10 cellular contexts compared by ENCODE assay signal in genomic region chr14:103539056-103539825, GRCh38. TPM values are rescaled to one million over a fixed set of nuclear protein-coding genes. Genes with fewer than 3 reads are reported as not detected.
DNase-seq lines count a peak whose midpoint lies in the region; ATAC-seq and TF ChIP-seq lines count a peak whose summit lies in the region.
"Had no signal": no experiment of that assay in that cellular context is flagged by ENCODE, and none has a peak within 500 bp of the region (broad histone marks: within the 10 kb centered on the region; RNA-seq: fewer than 3 reads in every experiment).

No MANE protein-coding gene starts in this region.

- H3K9me3 ChIP-seq in neural progenitor cell (ENCODE audit: low read depth) (no peaks in the 10 kb centered on the region), vagina (no peaks in the 10 kb centered on the region)
- H3K9me3 ChIP-seq: HAP-1 had no signal

- peak in 1 of 56 donors; percentile 11 for TF ChIP-seq CTCF in dorsolateral prefrontal cortex (IDR thresholded peaks at IDR 0.05 in 54 of 56, conservative IDR thresholded peaks at IDR 0.05 in 2 of 56; ENCODE audit: low read depth in 1 of 56, partially characterized antibody in 56 of 56)
- no peak for TF ChIP-seq CTCF in neural progenitor cell (IDR thresholded peaks at IDR 0.05)
- TF ChIP-seq CTCF in vagina (IDR thresholded peaks at IDR 0.05), result no peak

- H3K4me3 ChIP-seq in dorsolateral prefrontal cortex (peak overlapping the region in 1 of 59 donors; percentile 16), neural progenitor cell (no peak overlapping the region), vagina (no peak overlapping the region)
- H3K4me3 ChIP-seq: HAP-1 had no signal

- H3K27ac ChIP-seq in dorsolateral prefrontal cortex (peak overlapping the region; percentile 4 to 99 (median 88)), neural progenitor cell (no peak overlapping the region), vagina (peak overlapping the region; percentile 88)

- peaks cover 2% of the 10 kb centered on the region for H3K36me3 Mint-ChIP-seq in neural progenitor cell

- DNase-seq in Right ventricle myocardium superior (peak; percentile 24), left cardiac atrium (no peak), dorsolateral prefrontal cortex (no peak), neural progenitor cell (ENCODE audit: low spot score) (no peak), vagina (ENCODE audit: extremely low spot score in 2 of 2) (no peak), activated gamma-delta T cell treated with Interleukin-2 at 50 U/mL for 16 hours (no peak)
- DNase-seq in central memory CD4-positive, alpha-beta T cell, result no peak
- no peak for DNase-seq in stimulated activated CD4-positive, alpha-beta T cell treated with anti-CD3 and anti-CD28 coated beads, Interleukin-2, amount 100 ng/mL, for 48 hours
- DNase-seq: foreskin keratinocyte had no signal

- peaks cover 25% of the 10 kb centered on the region for H3K4me1 Mint-ChIP-seq in neural progenitor cell

- no peaks in the 10 kb centered on the region for H3K79me2 ChIP-seq in neural progenitor cell (ENCODE audit: low read depth)

- intact Hi-C loops in Right ventricle myocardium superior (cut with DNase I) (no loop called here), left cardiac atrium (cut with DNase I) (no loop called here), dorsolateral prefrontal cortex (cut with DNase I) (no loop called here), vagina (cut with DNase I) (no loop called here)

- H3K27me3 Mint-ChIP-seq in neural progenitor cell (ENCODE audit: insufficient read depth, low read depth), result peaks cover 4% of the 10 kb centered on the region

- H3K36me3 ChIP-seq in neural progenitor cell (no peaks in the 10 kb centered on the region), vagina (peaks cover 0 to under 1% of the 10 kb centered on the region in 2 donors)
- H3K36me3 ChIP-seq: HAP-1 had no signal

- no peaks in the 10 kb centered on the region for H4K20me1 ChIP-seq in neural progenitor cell (ENCODE audit: low read depth)

- TF ChIP-seq POLR2A in vagina (IDR thresholded peaks at IDR 0.05), result no peak

- H2AFZ ChIP-seq in neural progenitor cell (replicated peaks), result no peak overlapping the region

- H3K27me3 ChIP-seq in dorsolateral prefrontal cortex (no peaks in the 10 kb centered on the region), neural progenitor cell (no peaks in the 10 kb centered on the region), vagina (no peaks in the 10 kb centered on the region)
- H3K27me3 ChIP-seq: foreskin keratinocyte had no signal

- peaks cover 39% of the 10 kb centered on the region for H3K4me1 ChIP-seq in neural progenitor cell
- peaks cover 94% of the 10 kb centered on the region for H3K4me1 ChIP-seq in vagina

- peaks cover 7% of the 10 kb centered on the region for H3F3A ChIP-seq in neural progenitor cell (ENCODE audit: low read depth)

- H3K9ac ChIP-seq in neural progenitor cell, result no peak overlapping the region

- no peak overlapping the region for H3K4me2 ChIP-seq in neural progenitor cell

- peak; percentile 2 for ATAC-seq in Right ventricle myocardium superior (ENCODE audit: poor library complexity)
- ATAC-seq in left cardiac atrium, result no peak
- ATAC-seq: foreskin keratinocyte had no signal

- H3K9me3 Mint-ChIP-seq in neural progenitor cell, result no peaks in the 10 kb centered on the region

- no peak overlapping the region for H3K4me3 Mint-ChIP-seq in neural progenitor cell

- H3K27ac Mint-ChIP-seq in neural progenitor cell, result peak overlapping the region; percentile 63

RNA-seq across cellular contexts. Expression of gene TRMT61A, which starts 10.2 kb away (rescaled TPM):
- total RNA-seq in Right ventricle myocardium superior, result 5.0 TPM
- total RNA-seq in left cardiac atrium, result 1 to 10 TPM; 6.0 to 8.5 TPM
- total RNA-seq in dorsolateral prefrontal cortex, result 10 to 100 TPM in 119 of 120 experiments, 1 to 10 TPM in 1; 9.8 to 20.3 (median 14.3) TPM
- total RNA-seq in neural progenitor cell (ENCODE audit: low replicate concordance), result 1.2 and 5.6 TPM in 2 replicates
- total RNA-seq in vagina, result 17.7 TPM

RNA-seq across cellular contexts. Expression of gene CKB, which starts 16.6 kb away (rescaled TPM):
- total RNA-seq in Right ventricle myocardium superior (702 TPM), left cardiac atrium (100 to 1,000 TPM; 407 to 412 TPM), dorsolateral prefrontal cortex (1,000 to 10,000 TPM; 1,109 to 2,418 (median 1,592) TPM), neural progenitor cell (ENCODE audit: low replicate concordance) (54.2 and 173 TPM in 2 replicates), vagina (179 TPM)

RNA-seq across cellular contexts. Expression of gene BAG5, which starts 23.2 kb away (rescaled TPM):
- total RNA-seq in Right ventricle myocardium superior, result 14.3 TPM
- total RNA-seq in left cardiac atrium, result 10 to 100 TPM; 15.2 to 23.6 TPM
- 10 to 100 TPM; 25.3 to 45.6 (median 35.3) TPM for total RNA-seq in dorsolateral prefrontal cortex
- total RNA-seq in neural progenitor cell (ENCODE audit: low replicate concordance), result 19.4 and 59.9 TPM in 2 replicates
- 21.6 TPM for total RNA-seq in vagina

RNA-seq across cellular contexts. Expression of gene COA8, which starts 23.5 kb away (rescaled TPM):
- total RNA-seq in Right ventricle myocardium superior (60.6 TPM), left cardiac atrium (10 to 100 TPM; 37.8 to 42.5 TPM), dorsolateral prefrontal cortex (10 to 100 TPM; 21.7 to 47.0 (median 35.6) TPM), neural progenitor cell (ENCODE audit: low replicate concordance) (38.6 and 72.3 TPM in 2 replicates), vagina (17.2 TPM)
